10 cellular contexts compared by ENCODE assay signal in genomic region chr9:98315067-98315453, GRCh38. TPM values are rescaled to one million over a fixed set of nuclear protein-coding genes. Genes with fewer than 3 reads are reported as not detected.
DNase-seq lines count a peak whose midpoint lies in the region; ATAC-seq and TF ChIP-seq lines count a peak whose summit lies in the region.
"Had no signal": no experiment of that assay in that cellular context is flagged by ENCODE, and none has a peak within 500 bp of the region (broad histone marks: within the 10 kb centered on the region; RNA-seq: fewer than 3 reads in every experiment).

No MANE protein-coding gene starts in this region.

- peak overlapping the region; percentile 71; the same call in 1 of the 2 replicates for H3K4ac ChIP-seq in IMR-90 (ENCODE audit: low read depth, low read length)
- no peak overlapping the region for H3K4ac ChIP-seq in trophoblast cell (ENCODE audit: low read depth, low read length)

- no peak for TF ChIP-seq RAD21 in IMR-90 (IDR thresholded peaks at IDR 0.05; ENCODE audit: low read length)

- H3K79me1 ChIP-seq in IMR-90 (ENCODE audit: low read depth in 1 of 2, low read length in 2 of 2) (peaks cover 0 to 58% of the 10 kb centered on the region in 2 experiments; a peak in 2 of 4 replicates), trophoblast cell (ENCODE audit: low read length) (no peaks in the 10 kb centered on the region)

- H2BK120ac ChIP-seq in IMR-90 (ENCODE audit: low read depth, low read length): peak overlapping the region; percentile 73
- H2BK120ac ChIP-seq in trophoblast cell (ENCODE audit: insufficient read depth, low read length, poor library complexity): no peak overlapping the region

- no peak overlapping the region for H4K5ac ChIP-seq in IMR-90 (ENCODE audit: low read depth, low read length)

- no peak overlapping the region for H2AFZ ChIP-seq in IMR-90 (replicated peaks; ENCODE audit: low read length, poor library complexity)
- no peak overlapping the region for H2AFZ ChIP-seq in trophoblast cell (ENCODE audit: insufficient read depth, low read length, poor library complexity)

- H3K56ac ChIP-seq in IMR-90 (ENCODE audit: extremely low read depth, insufficient read depth, low read length): no peak overlapping the region

- no peak for ATAC-seq in IMR-90 (ENCODE audit: low read depth)
- ATAC-seq in WTC11: peak; percentile 16; the same call in 1 of the 2 replicates
- no peak for ATAC-seq in omental fat pad (ENCODE audit: low FRiP score)
- ATAC-seq in CD4-positive, alpha-beta T cell (ENCODE audit: poor library complexity): no peak

- peak overlapping the region; percentile 85 for H2AK5ac ChIP-seq in IMR-90 (ENCODE audit: low read depth, low read length)
- H2AK5ac ChIP-seq in trophoblast cell (ENCODE audit: low read length): no peak overlapping the region

- intact Hi-C loops in IMR-90 (cut with micrococcal nuclease): loop anchor here (1.0 to 10.0 kb wide), 7 partner anchors 97 to 534 kb away; no protein-coding TSS in a partner anchor
- intact Hi-C loops in CD4-positive, alpha-beta T cell (cut with DNase I, micrococcal nuclease): loop anchor here in 1 of 2 experiments (5.0 kb wide), 1 partner anchor 462 kb away; no protein-coding TSS in a partner anchor

- TF ChIP-seq CTCF in IMR-90 (conservative IDR thresholded peaks at IDR 0.05; ENCODE audit: low read depth, low read length) (no peak), WTC11 (IDR thresholded peaks at IDR 0.05) (no peak), GM10266 (IDR thresholded peaks at IDR 0.05; ENCODE audit: control insufficient read depth, insufficient read depth, low read depth, missing control alignments) (no peak), omental fat pad (IDR thresholded peaks at IDR 0.05) (no peak)
- TF ChIP-seq CTCF in CD4-positive, alpha-beta T cell (IDR thresholded peaks at IDR 0.05): no peak

- H4K8ac ChIP-seq in IMR-90 (ENCODE audit: low read depth in 2 of 2, low read length in 2 of 2) (peak overlapping the region in 1 of 2 experiments; percentile 34; a peak in 2 of 4 replicates), trophoblast cell (ENCODE audit: low read depth, low read length) (no peak overlapping the region)

- H4K91ac ChIP-seq in IMR-90 (ENCODE audit: insufficient read depth, low read depth, low read length): no peak overlapping the region
- H4K91ac ChIP-seq in trophoblast cell (ENCODE audit: low read depth, low read length): no peak overlapping the region

- no peak overlapping the region for H2AK9ac ChIP-seq in IMR-90 (replicated peaks; ENCODE audit: low read depth, low read length, poor library complexity)

- H3K9me1 ChIP-seq in IMR-90 (ENCODE audit: insufficient read depth, low read length): peaks cover 25% of the 10 kb centered on the region

- H3K4me1 ChIP-seq in IMR-90 (ENCODE audit: control insufficient read depth, insufficient read depth, low read length) (peaks cover 25% of the 10 kb centered on the region), trophoblast cell (ENCODE audit: control insufficient read depth in 1 of 2, insufficient read depth in 2 of 2, low read length in 2 of 2) (no peaks in the 10 kb centered on the region)
- H3K4me1 ChIP-seq: Caco-2 had no signal

- H3K9me3 ChIP-seq in IMR-90 (ENCODE audit: control insufficient read depth, insufficient read depth, low read length) (no peaks in the 10 kb centered on the region), trophoblast cell (ENCODE audit: insufficient read depth, low read depth, low read length) (peaks cover 3% of the 10 kb centered on the region)
- no peaks in the 10 kb centered on the region for H3K9me3 ChIP-seq in CD4-positive, alpha-beta T cell (ENCODE audit: control insufficient read depth, low read length)
- H3K9me3 ChIP-seq: BE2C, Caco-2 had no signal

- H3K9ac ChIP-seq in IMR-90 (ENCODE audit: low read depth, low read length) (no peak overlapping the region), trophoblast cell (ENCODE audit: low read length) (no peak overlapping the region)

- no peak for TF ChIP-seq POLR2A in IMR-90 (IDR thresholded peaks at IDR 0.05; ENCODE audit: low read depth, low read length)

- H3K14ac ChIP-seq in IMR-90 (replicated peaks; ENCODE audit: low read depth, low read length) (no peak overlapping the region), trophoblast cell (ENCODE audit: low read length) (no peak overlapping the region)

- H3K4me1 Mint-ChIP-seq in WTC11: peaks cover 18% of the 10 kb centered on the region
- H3K4me1 Mint-ChIP-seq in CD4-positive, alpha-beta T cell (ENCODE audit: low read depth): no peaks in the 10 kb centered on the region

- in situ Hi-C loops in IMR-90 (cut with MboI; ENCODE audit: low sequenced_read_pairs): loop anchor here (5.0 kb wide), 2 partner anchors 392 to 457 kb away; partner anchors contain the start of gene GABBR2

- no peaks in the 10 kb centered on the region for H3K79me2 ChIP-seq in trophoblast cell (ENCODE audit: control insufficient read depth, insufficient read depth, low read length, poor library complexity)

- BruUV-seq in IMR-90 (replicated peaks; lab: Mats Ljungman, UMichigan): no TSS peak

- H3K36me3 ChIP-seq in IMR-90 (ENCODE audit: control insufficient read depth, insufficient read depth, low read length): no peaks in the 10 kb centered on the region
- H3K36me3 ChIP-seq in trophoblast cell (ENCODE audit: control insufficient read depth in 1 of 2, insufficient read depth in 2 of 2, low read length in 2 of 2): no peaks in the 10 kb centered on the region
- H3K36me3 ChIP-seq: BE2C had no signal

- H3K18ac ChIP-seq in IMR-90 (ENCODE audit: low read depth, low read length) (no peak overlapping the region), trophoblast cell (ENCODE audit: low read length) (no peak overlapping the region)

- peak overlapping the region; percentile 40; the same call in 1 of the 2 replicates for H2BK20ac ChIP-seq in IMR-90 (ENCODE audit: low read depth, low read length)

- H3K23ac ChIP-seq in IMR-90 (ENCODE audit: low read depth, low read length) (peak overlapping the region; percentile 35; the same call in 1 of the 2 replicates), trophoblast cell (ENCODE audit: low read length) (no peak overlapping the region)

- dilution Hi-C loops in IMR-90 (cut with HindIII; ENCODE audit: low sequenced_read_pairs, unreplicated experiment): no loop called here

- no peak for DNase-seq in IMR-90
- DNase-seq in WTC11 (ENCODE audit: low spot score): no peak
- DNase-seq in epithelial cell of prostate (ENCODE audit: low read depth, low spot score): no peak
- no peak for DNase-seq in trophoblast cell
- DNase-seq in GM10266 (ENCODE audit: extremely low spot score): no peak
- no peak for DNase-seq in omental fat pad (ENCODE audit: low spot score)
- no peak for DNase-seq in CD4-positive, alpha-beta T cell

- 0 out of 2 replicates have a peak, but pooled peaks cover 3% of the 10 kb centered on the region for H4K20me1 ChIP-seq in IMR-90 (ENCODE audit: insufficient read depth, low read length)

- no peaks in the 10 kb centered on the region for H3K36me3 Mint-ChIP-seq in WTC11
- no peaks in the 10 kb centered on the region for H3K36me3 Mint-ChIP-seq in CD4-positive, alpha-beta T cell (ENCODE audit: low read depth)
- H3K36me3 Mint-ChIP-seq: CD4-positive, CD25-positive, alpha-beta regulatory T cell had no signal

- CTCF ChIA-PET in IMR-90 (lab: Yijun Ruan, JAX) (interaction anchor here (1.0 to 2.8 kb wide), 6 partner anchors 12 to 460 kb away, joined by 3 to 20 read pairs (median 6); no protein-coding TSS in a partner anchor), WTC11 (lab: Charles Lee) (interaction anchor here (0.8 to 2.8 kb wide), 16 partner anchors 14 to 461 kb away, joined by 3 to 12 read pairs (median 4); partner anchors contain the start of genes GABBR2 and TBC1D2)
- CTCF ChIA-PET in CD4-positive, alpha-beta T cell (lab: Charles Lee): no interaction called here

- no peak overlapping the region for H4K12ac ChIP-seq in trophoblast cell (ENCODE audit: low read depth, low read length)

- POLR2A ChIA-PET in IMR-90 (lab: Charles Lee; ENCODE audit: unreplicated experiment): no interaction called here
- POLR2A ChIA-PET in WTC11 (lab: Charles Lee): interaction anchor here (0.6 to 1.2 kb wide), 2 partner anchors 13 to 237 kb away, joined by 3 to 5 read pairs; no protein-coding TSS in a partner anchor
- POLR2A ChIA-PET in CD4-positive, alpha-beta T cell (lab: Charles Lee): no interaction called here

- H2BK12ac ChIP-seq in trophoblast cell (ENCODE audit: low read length): no peak overlapping the region

- H3K27me3 Mint-ChIP-seq in WTC11 (ENCODE audit: low read depth): no peaks in the 10 kb centered on the region
- H3K27me3 Mint-ChIP-seq in CD4-positive, alpha-beta T cell: no peaks in the 10 kb centered on the region
- H3K27me3 Mint-ChIP-seq: CD4-positive, CD25-positive, alpha-beta regulatory T cell had no signal

- H3K4me2 ChIP-seq in IMR-90 (ENCODE audit: low read depth, low read length) (no peak overlapping the region), trophoblast cell (ENCODE audit: low read length) (no peak overlapping the region)

- no peak overlapping the region for H3K4me3 Mint-ChIP-seq in WTC11
- no peak overlapping the region for H3K4me3 Mint-ChIP-seq in CD4-positive, alpha-beta T cell
- H3K4me3 Mint-ChIP-seq: CD4-positive, CD25-positive, alpha-beta regulatory T cell had no signal

- no peak overlapping the region for H2BK5ac ChIP-seq in IMR-90 (ENCODE audit: low read depth, low read length, poor library complexity, severe bottlenecking)
- H2BK5ac ChIP-seq in trophoblast cell (ENCODE audit: low read depth, low read length, poor library complexity): no peak overlapping the region

- 100% methylated on average over 3 of the region's 7 CpGs; no CpG with 5 or more reads in 1 of the 2 experiments for WGBS in IMR-90 (ENCODE audit: extremely low coverage in 2 of 2, insufficient read length in 1 of 2), 2 experiments
- no CpG with 5 or more reads among the region's 7 CpGs for WGBS in trophoblast cell (ENCODE audit: extremely low coverage, insufficient coverage, insufficient read length)

- H3K27me3 ChIP-seq in IMR-90 (ENCODE audit: control insufficient read depth, insufficient read depth, low read length) (no peaks in the 10 kb centered on the region), trophoblast cell (ENCODE audit: insufficient read depth, low read length) (no peaks in the 10 kb centered on the region)
- H3K27me3 ChIP-seq in CD4-positive, alpha-beta T cell (ENCODE audit: control insufficient read depth, insufficient read depth, low read length): no peaks in the 10 kb centered on the region
- H3K27me3 ChIP-seq: BE2C had no signal

- H3K27ac ChIP-seq in IMR-90 (ENCODE audit: insufficient read depth, low read length): no peak overlapping the region
- H3K27ac ChIP-seq in epithelial cell of prostate: peak overlapping the region; percentile 30
- H3K27ac ChIP-seq in trophoblast cell (ENCODE audit: low read depth, low read length): no peak overlapping the region
- no peak overlapping the region for H3K27ac ChIP-seq in CD4-positive, alpha-beta T cell (ENCODE audit: low read depth, low read length)

- H3K27ac Mint-ChIP-seq in WTC11: no peak overlapping the region
- no peak overlapping the region for H3K27ac Mint-ChIP-seq in CD4-positive, alpha-beta T cell

- H3K4me3 ChIP-seq in IMR-90 (ENCODE audit: insufficient read depth, low read depth, low read length) (no peak overlapping the region), trophoblast cell (ENCODE audit: low read depth, low read length) (peak overlapping the region; percentile 8)

- no peaks in the 10 kb centered on the region for H3K9me3 Mint-ChIP-seq in WTC11
- H3K9me3 Mint-ChIP-seq in CD4-positive, alpha-beta T cell: no peaks in the 10 kb centered on the region

- 0 out of 3 replicates have a peak overlapping the region, but pooled peaks have one; percentile 35 for H2BK15ac ChIP-seq in IMR-90 (ENCODE audit: low read depth, low read length)

RNA-seq across cellular contexts. Expression of gene TBC1D2, which starts 59.6 kb away (rescaled TPM):
- total RNA-seq in IMR-90 (2012; rRNA removed): 35.6 and 36.9 TPM in 2 replicates
- 62.7 and 75.3 TPM in 2 replicates for polyA plus RNA-seq in IMR-90 (2012; rRNA removed)
- polyA plus RNA-seq in IMR-90 (2012; cell fraction: cytosol; rRNA removed): 64.9 and 68.1 TPM in 2 replicates
- 82.5 and 192 TPM in 2 replicates for polyA plus RNA-seq in IMR-90 (2012; cell fraction: nucleus; rRNA removed; ENCODE audit: low replicate concordance)
- 10.6 to 11.4 TPM (median 11.1 TPM) in 3 replicates for total RNA-seq in WTC11 (2021)
- polyA plus RNA-seq in trophoblast cell (2013): 18.4 and 19.5 TPM in 2 replicates
- 10 to 100 TPM in 2 of 4 donors, 1 to 10 TPM in 2; 7.6 to 37.9 (median 12.4) TPM for total RNA-seq in omental fat pad
- 1 to 10 TPM; 2.9 to 4.0 TPM for total RNA-seq in CD4-positive, alpha-beta T cell
